ENCODE assay signal across 8 cellular contexts in genomic region chr17:2030779-2031163, GRCh38. TPM values are rescaled to one million over a fixed set of nuclear protein-coding genes. Genes with fewer than 3 reads are reported as not detected.
DNase-seq lines count a peak whose midpoint lies in the region; ATAC-seq and TF ChIP-seq lines count a peak whose summit lies in the region.

No MANE protein-coding gene starts in this region.

- no peaks in the 10 kb centered on the region for H3K36me3 Mint-ChIP-seq in brain
- no peaks in the 10 kb centered on the region for H3K36me3 Mint-ChIP-seq in type B pancreatic cell

- H2BK120ac ChIP-seq in mesendoderm (ENCODE audit: low read depth, low read length) = no peak overlapping the region

- peaks cover 18% of the 10 kb centered on the region for H3K27me3 Mint-ChIP-seq in brain
- peaks cover 34% of the 10 kb centered on the region for H3K27me3 Mint-ChIP-seq in type B pancreatic cell

- H3K4me2 ChIP-seq in mesendoderm (ENCODE audit: low read length) = peak overlapping the region; percentile 97

- no peak overlapping the region for H2BK15ac ChIP-seq in mesendoderm (replicated peaks; ENCODE audit: low read depth)

- H4K8ac ChIP-seq in mesendoderm (ENCODE audit: low read depth, low read length) = no peak overlapping the region

- H3K56ac ChIP-seq in mesendoderm (ENCODE audit: low read length) = peak overlapping the region; percentile 67

- no peak overlapping the region for H3K4ac ChIP-seq in mesendoderm (ENCODE audit: low read depth, low read length)

- no peak for ATAC-seq in GM21723 (IDR thresholded peaks at IDR 0.05; ENCODE audit: unreplicated experiment)

- no peak overlapping the region for H2AK5ac ChIP-seq in mesendoderm (ENCODE audit: low read length)

- TF ChIP-seq CTCF in brain (conservative IDR thresholded peaks at IDR 0.05) (peak; percentile 59 to 65), type B pancreatic cell (conservative IDR thresholded peaks at IDR 0.05) (peak; percentile 78)

- H3K79me1 ChIP-seq in mesendoderm (ENCODE audit: low read length) = peaks cover 2% of the 10 kb centered on the region

- H3K27me3 ChIP-seq in HUES48 (ENCODE audit: control insufficient read depth, insufficient read depth, low read length) (peaks cover 40% of the 10 kb centered on the region), mesendoderm (ENCODE audit: insufficient read depth, low read length, poor library complexity) (peaks cover 5% of the 10 kb centered on the region)

- H3K4me1 Mint-ChIP-seq in brain (peaks cover 69% of the 10 kb centered on the region), type B pancreatic cell (ENCODE audit: unreplicated experiment) (peaks cover 19% of the 10 kb centered on the region)

- H4K5ac ChIP-seq in mesendoderm (ENCODE audit: low read length) = no peak overlapping the region

- H3K27ac Mint-ChIP-seq in brain (peak overlapping the region; percentile 95 to 98 (median 98)), type B pancreatic cell (peak overlapping the region; percentile 90)

- WGBS in mesendoderm (ENCODE audit: extremely low coverage, insufficient coverage, low lambda C conversion rate) = no CpG with 5 or more reads among the region's 10 CpGs

- no peak overlapping the region for H3K23ac ChIP-seq in mesendoderm (ENCODE audit: low read length)

- peaks cover 4% of the 10 kb centered on the region; the same call in 1 of the 2 replicates for H3K4me1 ChIP-seq in HUES48 (ENCODE audit: control insufficient read depth, insufficient read depth, low read length)
- no peaks in the 10 kb centered on the region for H3K4me1 ChIP-seq in mesendoderm (ENCODE audit: control insufficient read depth, low read depth, low read length)

- H3K79me2 ChIP-seq in mesendoderm (ENCODE audit: control insufficient read depth, insufficient read depth, low read length) = no peaks in the 10 kb centered on the region

- no peaks in the 10 kb centered on the region; the same call in 1 of the 2 replicates for H3K9me3 ChIP-seq in HUES48 (ENCODE audit: control insufficient read depth, insufficient read depth, low read length)

- H3K9me3 Mint-ChIP-seq in brain = peaks cover 0 to 7% (median 1%) of the 10 kb centered on the region in 5 experiments
- H3K9me3 Mint-ChIP-seq in type B pancreatic cell = peaks cover 4% of the 10 kb centered on the region

- peak overlapping the region; percentile 92; the same call in 1 of the 2 replicates for H3K4me3 ChIP-seq in GM08714 (ENCODE audit: low read length)
- H3K4me3 ChIP-seq in HUES48 (ENCODE audit: low read depth, low read length) = peak overlapping the region; percentile 88
- H3K4me3 ChIP-seq in mesendoderm (ENCODE audit: low read length) = no peak overlapping the region

- H3K27ac ChIP-seq in HUES48 (ENCODE audit: low read depth, low read length) (no peak overlapping the region), mesendoderm (ENCODE audit: low read depth, low read length) (no peak overlapping the region)

- H3K36me3 ChIP-seq in HUES48 (ENCODE audit: control insufficient read depth, insufficient read depth, low read length) (no peaks in the 10 kb centered on the region), mesendoderm (ENCODE audit: control insufficient read depth, insufficient read depth, low read length) (no peaks in the 10 kb centered on the region)

- no peak overlapping the region for H2BK5ac ChIP-seq in mesendoderm (ENCODE audit: low read length)

- H3K9ac ChIP-seq in HUES48 (ENCODE audit: low read depth, low read length) = no peak overlapping the region
- H3K9ac ChIP-seq in mesendoderm (ENCODE audit: low read length) = peak overlapping the region; percentile 16

- no peak for DNase-seq in mesendoderm
- no peak for DNase-seq in type B pancreatic cell (ENCODE audit: extremely low spot score, unreplicated experiment)
- no peak for DNase-seq in NCI-H69 (lab: John Stamatoyannopoulos, UW)
- DNase-seq in COLO668 (lab: John Stamatoyannopoulos, UW; ENCODE audit: unreplicated experiment) = no peak

- peak overlapping the region; percentile 95 to 99 (median 98) for H3K4me3 Mint-ChIP-seq in brain
- H3K4me3 Mint-ChIP-seq in type B pancreatic cell = peak overlapping the region; percentile 98

- H3K18ac ChIP-seq in mesendoderm (ENCODE audit: low read length) = no peak overlapping the region

RNA-seq across cellular contexts. Expression of gene DPH1, which starts 0.8 kb away (rescaled TPM):
- 18.6 TPM for polyA plus RNA-seq in brain (ENCODE audit: insufficient read depth, low read depth, low replicate concordance)
- 20.0 TPM for polyA plus RNA-seq in mesendoderm (2013, experiment 1 of 2)
- 19.3 TPM for polyA plus RNA-seq in mesendoderm (2013, experiment 2 of 2)
- 41.5 and 57.1 TPM in 2 replicates for total RNA-seq in type B pancreatic cell (ENCODE audit: low replicate concordance)

RNA-seq across cellular contexts. Expression of gene RTN4RL1, which starts 5.6 kb away (rescaled TPM):
- 4.3 TPM for polyA plus RNA-seq in brain (ENCODE audit: insufficient read depth, low read depth, low replicate concordance)
- polyA plus RNA-seq in mesendoderm (2013, experiment 1 of 2) = 0.20 TPM
- 0.14 TPM for polyA plus RNA-seq in mesendoderm (2013, experiment 2 of 2)
- total RNA-seq in type B pancreatic cell (ENCODE audit: low replicate concordance) = 1.7 and 1.9 TPM in 2 replicates

RNA-seq across cellular contexts. Expression of gene OVCA2, which starts 11.1 kb away (rescaled TPM):
- 28.7 TPM for polyA plus RNA-seq in brain (ENCODE audit: insufficient read depth, low read depth, low replicate concordance)
- polyA plus RNA-seq in mesendoderm (2013, experiment 1 of 2) = 43.4 TPM
- polyA plus RNA-seq in mesendoderm (2013, experiment 2 of 2) = 43.4 TPM
- total RNA-seq in type B pancreatic cell (ENCODE audit: low replicate concordance) = 27.8 and 42.7 TPM in 2 replicates

RNA-seq across cellular contexts. Expression of gene HIC1, which starts 24.1 kb away (rescaled TPM):
- polyA plus RNA-seq in brain (ENCODE audit: insufficient read depth, low read depth, low replicate concordance) = 2.6 TPM
- 0.10 TPM for polyA plus RNA-seq in mesendoderm (2013, experiment 1 of 2)
- polyA plus RNA-seq in mesendoderm (2013, experiment 2 of 2) = 0.10 TPM
- total RNA-seq in type B pancreatic cell (ENCODE audit: low replicate concordance) = 3.4 and 21.6 TPM in 2 replicates
